In the genomic region with DNA sequence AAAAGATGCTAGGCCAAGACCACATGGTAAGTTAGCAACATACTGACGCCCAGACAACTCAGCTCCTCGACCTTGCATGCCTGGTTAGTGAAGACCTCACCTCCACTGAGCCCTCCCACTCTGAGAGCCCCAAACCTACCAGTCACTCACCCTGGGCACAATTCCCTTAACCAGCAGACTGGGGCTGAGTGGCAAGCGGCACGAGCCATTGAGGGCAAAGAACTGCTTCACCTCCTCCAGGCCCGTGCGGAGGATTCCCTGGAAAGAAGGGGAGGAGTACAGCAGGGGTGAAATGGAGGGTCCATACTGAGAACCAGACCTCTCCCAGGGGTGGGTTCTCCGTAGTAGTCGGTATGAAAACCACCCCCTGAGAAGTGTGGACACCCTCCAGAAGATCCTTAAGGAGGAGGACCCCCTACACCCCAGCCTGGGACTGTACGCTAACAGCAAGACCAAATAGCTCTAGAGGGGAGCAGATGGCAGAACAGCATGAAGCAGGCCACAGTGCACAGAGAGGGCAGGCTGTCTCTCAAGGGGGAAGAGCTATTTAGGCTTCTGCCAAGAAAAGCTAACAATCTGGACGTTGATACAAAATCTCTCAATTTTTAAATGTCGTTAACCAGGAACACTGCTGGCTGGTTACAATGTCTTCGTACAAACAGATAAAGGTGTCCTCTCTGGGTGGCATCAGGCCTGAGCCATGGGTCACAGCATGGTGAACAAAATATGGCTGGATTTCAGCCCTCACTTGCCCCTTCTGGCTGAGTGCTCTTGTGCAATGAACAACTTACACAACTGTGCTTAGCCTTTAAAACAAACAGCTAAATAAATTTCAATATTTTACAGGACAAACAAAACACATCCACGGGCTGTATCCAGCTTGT, we compare ENCODE assay signal across 16 cellular contexts. TPM values are rescaled to one million over a fixed set of nuclear protein-coding genes. Genes with fewer than 3 reads are reported as not detected.
A peak's percentile ranks its signal among the peaks of the same experiment; 100 is the strongest.
DNase-seq lines count a peak whose midpoint lies in the region; ATAC-seq lines count a peak whose summit lies in the region.
"Had no signal": no experiment of that assay in that cellular context is flagged by ENCODE, and none has a peak within 500 bp of the region (broad histone marks: within the 10 kb centered on the region; RNA-seq: fewer than 3 reads in every experiment).

No MANE protein-coding gene starts in this region.

- peak overlapping the region; percentile 76 for H3K4me3 Mint-ChIP-seq in activated T-helper 17 cell treated with anti-CD3 and anti-CD28 coated beads, Interleukin-2, amount 50 U/mL, for 72 hours

- no peak for ATAC-seq in activated T-helper 17 cell treated with anti-CD3 and anti-CD28 coated beads, Interleukin-2, amount 50 U/mL, for 72 hours (replicated peaks)
- ATAC-seq in left ventricle myocardium superior = peak; percentile 41
- ATAC-seq in HG03520 (IDR thresholded peaks at IDR 0.05; ENCODE audit: unreplicated experiment) = no peak
- ATAC-seq: SK-N-SH treated with all-trans-retinoic acid at 6 μM for 48 hours had no signal

- peak overlapping the region; percentile 61 for H3K27ac Mint-ChIP-seq in activated T-helper 17 cell treated with anti-CD3 and anti-CD28 coated beads, Interleukin-2, amount 50 U/mL, for 72 hours

- in situ Hi-C loops in G401 (cut with HindIII; ENCODE audit: low sequenced_read_pairs) = no loop called here

- peak; percentile 94 for DNase-seq in G401 (ENCODE audit: low spot score)
- DNase-seq in left ventricle myocardium superior = no peak
- DNase-seq in medulla oblongata (ENCODE audit: extremely low spot score) = no peak
- no peak for DNase-seq in NCI-H2029 (lab: John Stamatoyannopoulos, UW)
- no peak for DNase-seq in NCI-H1417 (lab: John Stamatoyannopoulos, UW)
- DNase-seq: activated CD4-positive, alpha-beta T cell treated with anti-CD3 and anti-CD28 coated beads for 4 hours; activated gamma-delta T cell treated with Interleukin-2 at 50 U/mL for 16 hours; mesendoderm; MV-4-11; NCI-H526; posterior cingulate gyrus had no signal

- H3K4me3 ChIP-seq in skin epidermis = no peak overlapping the region
- H3K4me3 ChIP-seq: BLaER1 had no signal

- no peaks in the 10 kb centered on the region for H3K27me3 Mint-ChIP-seq in activated T-helper 17 cell treated with anti-CD3 and anti-CD28 coated beads, Interleukin-2, amount 50 U/mL, for 72 hours

- H3K4me1 Mint-ChIP-seq in activated T-helper 17 cell treated with anti-CD3 and anti-CD28 coated beads, Interleukin-2, amount 50 U/mL, for 72 hours = peaks cover 40% of the 10 kb centered on the region

- H3K36me3 Mint-ChIP-seq in activated T-helper 17 cell treated with anti-CD3 and anti-CD28 coated beads, Interleukin-2, amount 50 U/mL, for 72 hours (ENCODE audit: low read depth) = peaks cover 95% of the 10 kb centered on the region

- no peaks in the 10 kb centered on the region for H3K9me3 Mint-ChIP-seq in activated T-helper 17 cell treated with anti-CD3 and anti-CD28 coated beads, Interleukin-2, amount 50 U/mL, for 72 hours

- intact Hi-C loops in left ventricle myocardium superior (cut with micrococcal nuclease) = no loop called here

- peak overlapping the region in 19 of 21 experiments; percentile 2 to 84 (median 63) for H3K27ac ChIP-seq in skin epidermis
- H3K27ac ChIP-seq: BLaER1 had no signal

RNA-seq across cellular contexts. Expression of a gene that starts 31.0 kb away (rescaled TPM):
- total RNA-seq in G401 (2014; rRNA removed; shearing (Covaris generic)) = 16.4 and 30.7 TPM in 2 replicates
- 10 to 100 TPM; 63.9 to 71.6 TPM for total RNA-seq in activated T-helper 17 cell treated with anti-CD3 and anti-CD28 coated beads, Interleukin-2, amount 50 U/mL, for 72 hours
- total RNA-seq in left ventricle myocardium superior = 20.8 TPM

RNA-seq across cellular contexts. Expression of a gene that starts 52.0 kb away (rescaled TPM):
- total RNA-seq in G401 (2014; rRNA removed; shearing (Covaris generic)) = 22.1 and 23.6 TPM in 2 replicates
- 10 to 100 TPM; 31.0 to 67.6 TPM for total RNA-seq in activated T-helper 17 cell treated with anti-CD3 and anti-CD28 coated beads, Interleukin-2, amount 50 U/mL, for 72 hours
- total RNA-seq in left ventricle myocardium superior = 23.6 TPM
